Comparison of ENCODE assay signal across 1 cellular context in genomic region chr19:19822148-19822429, GRCh38.
TF ChIP-seq lines count a peak whose summit lies in the region.

No MANE protein-coding gene starts in this region.

TF ChIP-seq in HEK293, 187 proteins besides CTCF, POLR2A, EP300 and RAD21 (continued from another document):
- TF ChIP-seq PRDM10 (tag by site-specific recombination; IDR thresholded peaks at IDR 0.05) (no peak), ZFP37 (tag by site-specific recombination; IDR thresholded peaks at IDR 0.05) (no peak), ZNF830 (tag by site-specific recombination; IDR thresholded peaks at IDR 0.05; ENCODE audit: low read depth) (no peak), ZNF211 (tag by site-specific recombination; IDR thresholded peaks at IDR 0.05; ENCODE audit: low read depth) (no peak), GLIS1 (tag by site-specific recombination; IDR thresholded peaks at IDR 0.05) (no peak), ZNF184 (tag by site-specific recombination; IDR thresholded peaks at IDR 0.05) (no peak), BCL11A (tag by site-specific recombination; IDR thresholded peaks at IDR 0.05; ENCODE audit: low read depth) (no peak), ZNF214 (tag by site-specific recombination; IDR thresholded peaks at IDR 0.05; ENCODE audit: borderline replicate concordance) (no peak), ZNF391 (tag by site-specific recombination; IDR thresholded peaks at IDR 0.05; ENCODE audit: borderline replicate concordance, low read depth) (no peak)
- TF ChIP-seq, protein P1, sequence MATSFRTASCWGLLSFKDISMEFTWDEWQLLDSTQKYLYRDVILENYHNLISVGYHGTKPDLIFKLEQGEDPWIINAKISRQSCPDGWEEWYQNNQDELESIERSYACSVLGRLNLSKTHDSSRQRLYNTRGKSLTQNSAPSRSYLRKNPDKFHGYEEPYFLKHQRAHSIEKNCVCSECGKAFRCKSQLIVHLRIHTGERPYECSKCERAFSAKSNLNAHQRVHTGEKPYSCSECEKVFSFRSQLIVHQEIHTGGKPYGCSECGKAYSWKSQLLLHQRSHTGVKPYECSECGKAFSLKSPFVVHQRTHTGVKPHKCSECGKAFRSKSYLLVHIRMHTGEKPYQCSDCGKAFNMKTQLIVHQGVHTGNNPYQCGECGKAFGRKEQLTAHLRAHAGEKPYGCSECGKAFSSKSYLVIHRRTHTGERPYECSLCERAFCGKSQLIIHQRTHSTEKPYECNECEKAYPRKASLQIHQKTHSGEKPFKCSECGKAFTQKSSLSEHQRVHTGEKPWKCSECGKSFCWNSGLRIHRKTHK (tag by site-specific recombination; IDR thresholded peaks at IDR 0.05): no peak
- TF ChIP-seq, protein P2, sequence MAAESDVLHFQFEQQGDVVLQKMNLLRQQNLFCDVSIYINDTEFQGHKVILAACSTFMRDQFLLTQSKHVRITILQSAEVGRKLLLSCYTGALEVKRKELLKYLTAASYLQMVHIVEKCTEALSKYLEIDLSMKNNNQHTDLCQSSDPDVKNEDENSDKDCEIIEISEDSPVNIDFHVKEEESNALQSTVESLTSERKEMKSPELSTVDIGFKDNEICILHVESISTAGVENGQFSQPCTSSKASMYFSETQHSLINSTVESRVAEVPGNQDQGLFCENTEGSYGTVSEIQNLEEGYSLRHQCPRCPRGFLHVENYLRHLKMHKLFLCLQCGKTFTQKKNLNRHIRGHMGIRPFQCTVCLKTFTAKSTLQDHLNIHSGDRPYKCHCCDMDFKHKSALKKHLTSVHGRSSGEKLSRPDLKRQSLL (tag by site-specific recombination; IDR thresholded peaks at IDR 0.05): no peak
- TF ChIP-seq, protein P3, sequence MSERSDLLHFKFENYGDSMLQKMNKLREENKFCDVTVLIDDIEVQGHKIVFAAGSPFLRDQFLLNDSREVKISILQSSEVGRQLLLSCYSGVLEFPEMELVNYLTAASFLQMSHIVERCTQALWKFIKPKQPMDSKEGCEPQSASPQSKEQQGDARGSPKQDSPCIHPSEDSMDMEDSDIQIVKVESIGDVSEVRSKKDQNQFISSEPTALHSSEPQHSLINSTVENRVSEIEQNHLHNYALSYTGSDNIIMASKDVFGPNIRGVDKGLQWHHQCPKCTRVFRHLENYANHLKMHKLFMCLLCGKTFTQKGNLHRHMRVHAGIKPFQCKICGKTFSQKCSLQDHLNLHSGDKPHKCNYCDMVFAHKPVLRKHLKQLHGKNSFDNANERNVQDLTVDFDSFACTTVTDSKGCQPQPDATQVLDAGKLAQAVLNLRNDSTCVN (tag by site-specific recombination; optimal IDR thresholded peaks at IDR 0.05): no peak
- TF ChIP-seq, protein P4, sequence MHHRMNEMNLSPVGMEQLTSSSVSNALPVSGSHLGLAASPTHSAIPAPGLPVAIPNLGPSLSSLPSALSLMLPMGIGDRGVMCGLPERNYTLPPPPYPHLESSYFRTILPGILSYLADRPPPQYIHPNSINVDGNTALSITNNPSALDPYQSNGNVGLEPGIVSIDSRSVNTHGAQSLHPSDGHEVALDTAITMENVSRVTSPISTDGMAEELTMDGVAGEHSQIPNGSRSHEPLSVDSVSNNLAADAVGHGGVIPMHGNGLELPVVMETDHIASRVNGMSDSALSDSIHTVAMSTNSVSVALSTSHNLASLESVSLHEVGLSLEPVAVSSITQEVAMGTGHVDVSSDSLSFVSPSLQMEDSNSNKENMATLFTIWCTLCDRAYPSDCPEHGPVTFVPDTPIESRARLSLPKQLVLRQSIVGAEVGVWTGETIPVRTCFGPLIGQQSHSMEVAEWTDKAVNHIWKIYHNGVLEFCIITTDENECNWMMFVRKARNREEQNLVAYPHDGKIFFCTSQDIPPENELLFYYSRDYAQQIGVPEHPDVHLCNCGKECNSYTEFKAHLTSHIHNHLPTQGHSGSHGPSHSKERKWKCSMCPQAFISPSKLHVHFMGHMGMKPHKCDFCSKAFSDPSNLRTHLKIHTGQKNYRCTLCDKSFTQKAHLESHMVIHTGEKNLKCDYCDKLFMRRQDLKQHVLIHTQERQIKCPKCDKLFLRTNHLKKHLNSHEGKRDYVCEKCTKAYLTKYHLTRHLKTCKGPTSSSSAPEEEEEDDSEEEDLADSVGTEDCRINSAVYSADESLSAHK (tag by site-specific recombination; IDR thresholded peaks at IDR 0.05): no peak
